25 cellular contexts compared by ENCODE assay signal in the genomic region with DNA sequence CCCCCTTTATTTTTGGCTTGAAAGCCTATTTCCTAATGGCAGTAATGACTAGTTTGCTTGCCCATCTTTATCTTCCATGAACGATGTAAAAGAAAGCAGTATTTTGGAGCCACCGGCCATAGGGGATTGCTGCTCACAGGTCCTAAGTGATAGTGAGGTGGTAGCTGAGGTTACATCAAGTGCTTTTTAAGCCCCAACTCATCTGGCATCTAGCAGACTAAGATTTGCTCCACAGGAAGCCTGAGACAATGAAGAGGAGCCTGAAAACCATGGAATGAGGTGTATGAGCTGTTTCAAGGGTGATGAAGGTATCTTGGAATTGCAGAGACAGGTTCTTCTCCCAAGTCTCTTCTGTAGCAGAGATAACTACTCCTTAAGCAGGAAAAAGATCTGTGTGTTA.
DNase-seq lines count a peak whose midpoint lies in the region; ATAC-seq, FAIRE-seq and TF ChIP-seq lines count a peak whose summit lies in the region.
"Had no signal": no experiment of that assay in that cellular context is flagged by ENCODE, and none has a peak within 500 bp of the region (broad histone marks: within the 10 kb centered on the region; RNA-seq: fewer than 3 reads in every experiment).

No MANE protein-coding gene starts in this region.

- H3K27ac ChIP-seq in A673 (ENCODE audit: low read depth, low read length, poor library complexity, severe bottlenecking): peak overlapping the region; percentile 75
- H3K27ac ChIP-seq in SK-N-MC: peak overlapping the region; percentile 83
- no peak overlapping the region for H3K27ac ChIP-seq in H1 (ENCODE audit: low read depth, low read length)
- no peak overlapping the region for H3K27ac ChIP-seq in neural progenitor cell
- H3K27ac ChIP-seq: 22Rv1; BLaER1 treated with 17β-estradiol and CSF1 and Interleukin-3, amounts not matched to agents 10 nM and 100 nM; GM23248 had no signal

- H3K9ac ChIP-seq in SK-N-MC (ENCODE audit: insufficient read length) (no peak overlapping the region), H1 (replicated peaks in 1 of 4; ENCODE audit: extremely low read depth in 1 of 4, low read depth in 3 of 4, low read length in 3 of 4) (no peak overlapping the region), neural progenitor cell (no peak overlapping the region)
- H3K9ac ChIP-seq: BLaER1 treated with 17β-estradiol and CSF1 and Interleukin-3, amounts not matched to agents 10 nM and 100 nM; GM23248 had no signal

- no peak overlapping the region for H2BK15ac ChIP-seq in H1 (ENCODE audit: low read length)

- 85% methylated on average over 2 of the region's 2 CpGs; no CpG with 5 or more reads in 1 of the 2 experiments for WGBS in H1 (ENCODE audit: extremely low coverage in 1 of 2, insufficient coverage in 1 of 2, insufficient read length in 1 of 2, insufficient replicate concordance in 2 of 2, low coverage in 1 of 2, low lambda C conversion rate in 2 of 2, missing lambda C conversion rate in 1 of 2), 2 experiments

- no peaks in the 10 kb centered on the region for H3K9me3 ChIP-seq in A673 (ENCODE audit: low read depth, low read length, poor library complexity, severe bottlenecking)
- no peaks in the 10 kb centered on the region for H3K9me3 ChIP-seq in SK-N-MC (ENCODE audit: low read depth, low read length)
- no peaks in the 10 kb centered on the region for H3K9me3 ChIP-seq in H1 (ENCODE audit: insufficient read depth in 2 of 2, low read depth in 1 of 2, low read length in 1 of 2)
- no peaks in the 10 kb centered on the region for H3K9me3 ChIP-seq in neural progenitor cell (ENCODE audit: low read depth)
- H3K9me3 ChIP-seq: BE2C; BLaER1 treated with 17β-estradiol and CSF1 and Interleukin-3, amounts not matched to agents 10 nM and 100 nM; HAP-1 had no signal

- H3K27me3 ChIP-seq in A673 (replicated peaks; ENCODE audit: insufficient read depth, low read depth, low read length, poor library complexity) (no peaks in the 10 kb centered on the region), H1 (replicated peaks in 1 of 4; ENCODE audit: control insufficient read depth in 3 of 4, extremely low read depth in 1 of 4, insufficient read depth in 3 of 4, low read length in 3 of 4) (no peaks in the 10 kb centered on the region), neural progenitor cell (no peaks in the 10 kb centered on the region)
- H3K27me3 ChIP-seq: BE2C; BLaER1 treated with 17β-estradiol and CSF1 and Interleukin-3, amounts not matched to agents 10 nM and 100 nM had no signal

- no peaks in the 10 kb centered on the region for H3K79me2 ChIP-seq in H1 (ENCODE audit: control insufficient read depth in 1 of 2, insufficient read depth in 2 of 2, low read length in 2 of 2)
- H3K79me2 ChIP-seq in neural progenitor cell (ENCODE audit: low read depth): no peaks in the 10 kb centered on the region

- no peak for FAIRE-seq in H1 (lab: Jason Lieb, UNC)
- FAIRE-seq: A204.1, D721Med, GM12878, H54 had no signal

- no peak for TF ChIP-seq RAD21 in H1 (IDR thresholded peaks at IDR 0.05 in 1 of 2, conservative IDR thresholded peaks at IDR 0.05 in 1 of 2; ENCODE audit: low read depth in 2 of 2, low read length in 2 of 2)

- peaks cover 38% of the 10 kb centered on the region for H3K4me1 Mint-ChIP-seq in neural progenitor cell
- H3K4me1 Mint-ChIP-seq: CD14-positive monocyte; CD8-positive, alpha-beta memory T cell had no signal

- POLR2A ChIA-PET in A673 (lab: Charles Lee; ENCODE audit: low non-redundant PET) (no interaction called here), H1 (lab: Charles Lee; ENCODE audit: partially characterized antibody) (no interaction called here)

- no peak overlapping the region for H3K23ac ChIP-seq in H1 (ENCODE audit: insufficient read length)

- H2BK20ac ChIP-seq in H1 (ENCODE audit: low read length): no peak overlapping the region

- H3K4me3 ChIP-seq in A673 (ENCODE audit: low read depth, low read length, poor library complexity, severe bottlenecking) (no peak overlapping the region), SK-N-MC (no peak overlapping the region), H1 (ENCODE audit: extremely low read depth in 1 of 4, insufficient read depth in 2 of 4, low read depth in 3 of 4, low read length in 4 of 4) (no peak overlapping the region), neural progenitor cell (no peak overlapping the region)
- H3K4me3 ChIP-seq: BLaER1 treated with 17β-estradiol and CSF1 and Interleukin-3, amounts not matched to agents 10 nM and 100 nM; GM12878; GM23248; HAP-1 had no signal

- H3K36me3 ChIP-seq in A673 (ENCODE audit: insufficient read depth, low read length, poor library complexity, severe bottlenecking): no peaks in the 10 kb centered on the region
- no peaks in the 10 kb centered on the region for H3K36me3 ChIP-seq in SK-N-MC (ENCODE audit: insufficient read depth, low read length)
- no peaks in the 10 kb centered on the region for H3K36me3 ChIP-seq in H1 (ENCODE audit: control insufficient read depth in 2 of 4, insufficient read depth in 4 of 4, low read length in 3 of 4)
- no peaks in the 10 kb centered on the region for H3K36me3 ChIP-seq in neural progenitor cell
- H3K36me3 ChIP-seq: BE2C; BLaER1 treated with 17β-estradiol and CSF1 and Interleukin-3, amounts not matched to agents 10 nM and 100 nM; HAP-1 had no signal

- H2BK120ac ChIP-seq in H1 (replicated peaks; ENCODE audit: low read depth, low read length): no peak overlapping the region

- H3K4me3 Mint-ChIP-seq in neural progenitor cell: no peak overlapping the region
- H3K4me3 Mint-ChIP-seq: CD14-positive monocyte; CD4-positive, alpha-beta T cell; CD8-positive, alpha-beta memory T cell; HFFc6 had no signal

- H2BK5ac ChIP-seq in H1 (ENCODE audit: low read depth, low read length): no peak overlapping the region

- no peak for DNase-seq in A673 (ENCODE audit: low spot score)
- DNase-seq in SK-N-MC (ENCODE audit: low read depth, low spot score): no peak
- DNase-seq in H1 (ENCODE audit: low read depth in 1 of 2, low spot score in 2 of 2): no peak
- DNase-seq in neural progenitor cell (ENCODE audit: low spot score): peak; percentile 12
- DNase-seq in midbrain (lab: John Stamatoyannopoulos, UW): no peak
- DNase-seq in GM20000 (ENCODE audit: low spot score): no peak
- DNase-seq in cardiac septum (ENCODE audit: low spot score): no peak
- DNase-seq: AML-193; BE2C; CD4-positive, alpha-beta T cell; CD8-positive, alpha-beta memory T cell; DMS 273 treated with DMSO at 0.1 percent for 48 hours; DMS79; GDM1 had no signal

- no peak for TF ChIP-seq POLR2A in H1 (IDR thresholded peaks at IDR 0.05; ENCODE audit: control extremely low read depth in 1 of 2, low read depth in 2 of 2, low read length in 2 of 2)

- TSS peak; percentile 72 for BruUV-seq in A673 (replicated peaks; lab: Mats Ljungman, UMichigan)

- H3K4me1 ChIP-seq in A673 (ENCODE audit: insufficient read depth, low read length, poor library complexity, severe bottlenecking) (peaks cover 85% of the 10 kb centered on the region), H1 (replicated peaks in 1 of 4; ENCODE audit: control insufficient read depth in 3 of 4, insufficient read depth in 4 of 4, low read length in 3 of 4) (peaks cover 0 to 3% (median 0%) of the 10 kb centered on the region in 4 experiments; a peak in 2 of 7 replicates), neural progenitor cell (peaks cover 16% of the 10 kb centered on the region)
- H3K4me1 ChIP-seq: BE2C, HAP-1 had no signal

- no peaks in the 10 kb centered on the region for H3K9me3 Mint-ChIP-seq in neural progenitor cell
- H3K9me3 Mint-ChIP-seq: CD4-positive, alpha-beta T cell; HFFc6 had no signal

- peak overlapping the region; percentile 33; the same call in 1 of the 2 replicates for H2AFZ ChIP-seq in H1 (ENCODE audit: low read length)
- no peak overlapping the region for H2AFZ ChIP-seq in neural progenitor cell (replicated peaks)

- no peak overlapping the region for H2AK5ac ChIP-seq in H1 (ENCODE audit: low read depth, low read length)

- H3K56ac ChIP-seq in H1 (replicated peaks; ENCODE audit: insufficient read length, low read depth, low read length): no peak overlapping the region

- H3K14ac ChIP-seq in H1 (ENCODE audit: insufficient read length): no peak overlapping the region

- H4K91ac ChIP-seq in H1 (replicated peaks; ENCODE audit: insufficient read length, low read length): no peak overlapping the region

- intact Hi-C loops in A673 (cut with micrococcal nuclease; ENCODE audit: unreplicated experiment) (loop anchor here (1.0 to 10.0 kb wide), 4 partner anchors 40 to 515 kb away; no protein-coding TSS in a partner anchor), cardiac septum (cut with DNase I) (no loop called here)

- no peaks in the 10 kb centered on the region for H3K23me2 ChIP-seq in H1 (ENCODE audit: low read depth, low read length)

- H3K27ac Mint-ChIP-seq in neural progenitor cell: no peak overlapping the region
- H3K27ac Mint-ChIP-seq: CD14-positive monocyte; CD4-positive, alpha-beta T cell; CD8-positive, alpha-beta memory T cell; HFFc6 had no signal

- H4K5ac ChIP-seq in H1 (ENCODE audit: insufficient read length, low read depth, low read length): no peak overlapping the region

- no peaks in the 10 kb centered on the region for H3K27me3 Mint-ChIP-seq in neural progenitor cell (ENCODE audit: insufficient read depth, low read depth)
- H3K27me3 Mint-ChIP-seq: CD4-positive, alpha-beta T cell; CD8-positive, alpha-beta memory T cell had no signal

- no peak overlapping the region for H3K4me2 ChIP-seq in H1 (ENCODE audit: insufficient read depth in 1 of 2, low read depth in 2 of 2, low read length in 2 of 2)
- H3K4me2 ChIP-seq in neural progenitor cell: peak overlapping the region; percentile 28
- H3K4me2 ChIP-seq: BLaER1 treated with 17β-estradiol and CSF1 and Interleukin-3, amounts not matched to agents 10 nM and 100 nM had no signal

- H3F3A ChIP-seq in neural progenitor cell (ENCODE audit: low read depth): peaks cover 9% of the 10 kb centered on the region

- ATAC-seq in HG03520 (IDR thresholded peaks at IDR 0.05; ENCODE audit: unreplicated experiment): no peak
- ATAC-seq: GM12878 had no signal

- H2BK12ac ChIP-seq in H1 (ENCODE audit: low read depth, low read length): no peak overlapping the region

- TF ChIP-seq EP300 in H1 (IDR thresholded peaks at IDR 0.05; ENCODE audit: borderline replicate concordance in 1 of 2, low read depth in 2 of 2, low read length in 2 of 2): no peak

- H3K4ac ChIP-seq in H1 (replicated peaks; ENCODE audit: insufficient read length, low read depth, low read length): no peak overlapping the region

- H4K20me1 ChIP-seq in H1 (replicated peaks in 1 of 2; ENCODE audit: control insufficient read depth in 1 of 2, insufficient read depth in 2 of 2, low read length in 2 of 2): no peaks in the 10 kb centered on the region
- H4K20me1 ChIP-seq in neural progenitor cell (ENCODE audit: low read depth): no peaks in the 10 kb centered on the region
- H4K20me1 ChIP-seq: BLaER1 treated with 17β-estradiol and CSF1 and Interleukin-3, amounts not matched to agents 10 nM and 100 nM had no signal

- CTCF ChIA-PET in A673 (lab: Charles Lee): no interaction called here
- CTCF ChIA-PET in H1 (lab: Charles Lee; ENCODE audit: partially characterized antibody): interaction anchor here (0.7 to 0.9 kb wide), 2 partner anchors 219 to 279 kb away, joined by 3 read pairs; no protein-coding TSS in a partner anchor

- H3K79me1 ChIP-seq in H1 (ENCODE audit: low read depth, low read length): no peaks in the 10 kb centered on the region

- no peak for TF ChIP-seq CTCF in A673 (conservative IDR thresholded peaks at IDR 0.05; ENCODE audit: low read depth, low read length)
- TF ChIP-seq CTCF in H1 (IDR thresholded peaks at IDR 0.05; ENCODE audit: control extremely low read depth in 1 of 3, insufficient read depth in 1 of 3, low read depth in 1 of 3, low read length in 3 of 3): no peak
- TF ChIP-seq CTCF in neural progenitor cell (IDR thresholded peaks at IDR 0.05): no peak
- TF ChIP-seq CTCF in GM20000 (IDR thresholded peaks at IDR 0.05; ENCODE audit: extremely low read depth, missing control alignments): no peak

- no peak overlapping the region for H3K18ac ChIP-seq in H1 (ENCODE audit: extremely low read depth, low read length)

- no peaks in the 10 kb centered on the region for H3K36me3 Mint-ChIP-seq in neural progenitor cell
- H3K36me3 Mint-ChIP-seq: CD14-positive monocyte; CD8-positive, alpha-beta memory T cell had no signal

- H4K8ac ChIP-seq in H1 (ENCODE audit: extremely low read depth, insufficient read depth, low read length): no peak overlapping the region

Comparison
In these comparisons a context has a peak if more than half of its experiments do, and no peak if none do; other contexts are left out.
1. H3K27ac ChIP-seq: peak in A673 (single experiment) and SK-N-MC (single experiment); none in H1 (single experiment) and neural progenitor cell (single experiment).